In genomic region chr1:193545171-193545570, GRCh38 we compare ENCODE assay signal across 29 cellular contexts.
"Had no signal": no experiment of that assay in that cellular context is flagged by ENCODE, and none has a peak within 500 bp of the region (broad histone marks: within the 10 kb centered on the region; RNA-seq: fewer than 3 reads in every experiment).

No MANE protein-coding gene starts in this region.

- DNase-seq: activated CD4-positive, alpha-beta T cell treated with anti-CD3 and anti-CD28 coated beads for 48 hours; activated CD4-positive, alpha-beta T cell treated with anti-CD3 and anti-CD28 coated beads, Interleukin-2, amount 50 U/mL, for 48 hours; activated CD8-positive, alpha-beta memory T cell treated with anti-CD3 and anti-CD28 coated beads for 24 hours; activated CD8-positive, alpha-beta memory T cell treated with anti-CD3 and anti-CD28 coated beads, Interleukin-2, amount 50 U/mL, for 4 hours; activated gamma-delta T cell; activated naive CD4-positive, alpha-beta T cell treated with anti-CD3 and anti-CD28 coated beads, Interleukin-2, amount 10 ng/mL, durations not matched to agents 7 days and 5 days; activated naive CD8-positive, alpha-beta T cell treated with anti-CD3 and anti-CD28 coated beads, Interleukin-2, amount 10 ng/mL, durations not matched to agents 7 days and 5 days; activated T-cell treated with anti-CD3 and anti-CD28 coated beads, Interleukin-2, amount 50 U/mL, for 1 hour; immature natural killer cell; kidney; left colon; mammary epithelial cell; midbrain; naive thymus-derived CD4-positive, alpha-beta T cell; occipital lobe; right cardiac atrium; stimulated activated CD4-positive, alpha-beta T cell treated with anti-CD3 and anti-CD28 coated beads, Interleukin-15, amount 100 ng/mL, for 24 hours; stimulated activated CD4-positive, alpha-beta T cell treated with anti-CD3 and anti-CD28 coated beads, Interleukin-2, amount 100 ng/mL, for 24 hours; stimulated activated naive CD4-positive, alpha-beta T cell; T1000; WERI-Rb-1 had no signal

- ATAC-seq: activated CD4-positive, CD25-positive, alpha-beta regulatory T cell treated with anti-CD3 and anti-CD28 coated beads, Interleukin-2, amount 50 U/mL, for 24 hours; left colon; naive thymus-derived CD4-positive, alpha-beta T cell; right cardiac atrium had no signal

- H3K27ac ChIP-seq: ascending aorta, parathyroid adenoma, suprapubic skin, tibial nerve, WERI-Rb-1 had no signal

- H3K27me3 Mint-ChIP-seq: activated naive CD4-positive, alpha-beta T cell treated with anti-CD3 and anti-CD28 coated beads, Interleukin-2, amount 10 ng/mL, durations not matched to agents 7 days and 5 days; activated naive CD8-positive, alpha-beta T cell treated with anti-CD3 and anti-CD28 coated beads, Interleukin-2, amount 10 ng/mL, durations not matched to agents 7 days and 5 days; central memory CD8-positive, alpha-beta T cell; naive thymus-derived CD4-positive, alpha-beta T cell had no signal

- H3K27ac Mint-ChIP-seq: activated naive CD4-positive, alpha-beta T cell treated with anti-CD3 and anti-CD28 coated beads, Interleukin-2, amount 10 ng/mL, durations not matched to agents 7 days and 5 days; activated naive CD8-positive, alpha-beta T cell treated with anti-CD3 and anti-CD28 coated beads, Interleukin-2, amount 10 ng/mL, durations not matched to agents 7 days and 5 days; activated T-helper 1 cell treated with anti-CD3 and anti-CD28 coated beads, Interleukin-12 subunit alpha, Interleukin-12 subunit beta, Interleukin-2, Interleukin-4 antibody, amounts not matched to agents 30 ng/mL and 10 ng/mL and 1 ng/mL, durations not matched to agents 14 hours and 24 hours and 36 hours; immature natural killer cell; naive thymus-derived CD4-positive, alpha-beta T cell had no signal

- H3K9me3 ChIP-seq: ascending aorta, suprapubic skin, tibial nerve had no signal

- H3K9me3 Mint-ChIP-seq: central memory CD8-positive, alpha-beta T cell; immature natural killer cell; neural crest cell had no signal

- H3K27me3 ChIP-seq: ascending aorta, suprapubic skin, tibial nerve had no signal

- H3K4me3 Mint-ChIP-seq: activated naive CD4-positive, alpha-beta T cell treated with anti-CD3 and anti-CD28 coated beads, Interleukin-2, amount 10 ng/mL, durations not matched to agents 7 days and 5 days; activated naive CD8-positive, alpha-beta T cell treated with anti-CD3 and anti-CD28 coated beads, Interleukin-2, amount 10 ng/mL, durations not matched to agents 7 days and 5 days; activated T-helper 1 cell treated with anti-CD3 and anti-CD28 coated beads, Interleukin-12 subunit alpha, Interleukin-12 subunit beta, Interleukin-2, Interleukin-4 antibody, amounts not matched to agents 30 ng/mL and 10 ng/mL and 1 ng/mL, durations not matched to agents 14 hours and 24 hours and 36 hours; central memory CD8-positive, alpha-beta T cell; immature natural killer cell; naive thymus-derived CD4-positive, alpha-beta T cell; neural crest cell had no signal

- H3K4me1 ChIP-seq: ascending aorta, parathyroid adenoma, suprapubic skin, tibial nerve had no signal

- H3K4me3 ChIP-seq: ascending aorta, suprapubic skin, tibial nerve had no signal

- H3K36me3 ChIP-seq: ascending aorta, suprapubic skin, tibial nerve, WERI-Rb-1 had no signal
